1 cellular context compared by ENCODE assay signal in genomic region chr1:237390798-237391197, GRCh38.
TF ChIP-seq lines count a peak whose summit lies in the region.

No MANE protein-coding gene starts in this region.

TF ChIP-seq in GM23338, 12 proteins besides CTCF, POLR2A, EP300 and RAD21 (continued from another document):
- no peak for TF ChIP-seq REST (IDR thresholded peaks at IDR 0.05; ENCODE audit: unreplicated experiment)
TF ChIP-seq in GM23338: peak in this region for 0.
